1 cellular context compared by ENCODE assay signal in the genomic region with DNA sequence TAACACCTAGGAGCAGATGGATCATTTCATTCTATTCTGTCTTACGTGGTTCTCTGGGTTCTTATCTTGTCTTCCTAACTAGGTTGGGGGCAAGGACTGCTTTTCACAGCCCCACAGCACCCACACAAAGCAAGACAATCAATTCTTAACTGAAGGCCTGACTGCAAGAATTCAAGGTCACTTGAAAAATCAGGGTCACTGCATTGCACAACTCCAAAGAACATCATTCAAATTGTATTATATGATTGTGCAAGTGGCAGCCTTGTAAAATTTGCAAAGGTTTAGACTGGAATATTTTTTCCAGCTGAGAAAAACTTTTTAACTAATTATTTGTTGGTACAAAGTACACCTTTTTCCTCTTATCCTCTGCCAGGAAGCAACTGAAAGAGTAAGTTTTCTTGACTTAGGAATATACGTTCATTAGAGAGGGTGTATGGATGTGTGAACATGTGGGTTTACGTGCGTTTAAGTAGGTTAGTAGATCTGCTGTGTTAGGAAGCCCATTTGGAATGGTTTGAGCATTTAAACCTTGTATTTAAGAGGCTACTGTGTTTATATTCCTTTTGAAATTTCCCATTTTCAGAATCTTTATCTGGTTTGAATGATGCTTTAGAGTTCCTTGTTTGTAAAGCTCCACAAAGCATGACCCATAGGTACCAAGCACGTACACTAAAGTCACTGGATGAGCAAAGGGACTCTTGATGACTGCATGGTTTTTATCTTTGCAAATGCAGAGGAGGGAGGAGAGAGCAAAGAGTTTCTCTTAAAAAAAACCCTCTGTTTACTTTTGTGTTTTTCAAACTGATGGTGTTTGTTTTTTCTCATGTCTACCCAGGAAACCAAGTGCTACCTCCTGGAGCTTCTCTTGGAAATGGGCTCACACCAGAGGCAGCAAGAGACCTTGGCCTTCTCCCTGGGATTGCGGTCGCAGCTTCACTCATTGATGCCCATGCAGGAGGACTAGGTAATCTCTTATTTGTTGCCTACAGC.
TF ChIP-seq lines count a peak whose summit lies in the region.

No MANE protein-coding gene starts in this region.

TF ChIP-seq in HepG2, 621 proteins besides CTCF, POLR2A, EP300 and RAD21 (continued from another document and continues in another):
- TF ChIP-seq, protein P1, sequence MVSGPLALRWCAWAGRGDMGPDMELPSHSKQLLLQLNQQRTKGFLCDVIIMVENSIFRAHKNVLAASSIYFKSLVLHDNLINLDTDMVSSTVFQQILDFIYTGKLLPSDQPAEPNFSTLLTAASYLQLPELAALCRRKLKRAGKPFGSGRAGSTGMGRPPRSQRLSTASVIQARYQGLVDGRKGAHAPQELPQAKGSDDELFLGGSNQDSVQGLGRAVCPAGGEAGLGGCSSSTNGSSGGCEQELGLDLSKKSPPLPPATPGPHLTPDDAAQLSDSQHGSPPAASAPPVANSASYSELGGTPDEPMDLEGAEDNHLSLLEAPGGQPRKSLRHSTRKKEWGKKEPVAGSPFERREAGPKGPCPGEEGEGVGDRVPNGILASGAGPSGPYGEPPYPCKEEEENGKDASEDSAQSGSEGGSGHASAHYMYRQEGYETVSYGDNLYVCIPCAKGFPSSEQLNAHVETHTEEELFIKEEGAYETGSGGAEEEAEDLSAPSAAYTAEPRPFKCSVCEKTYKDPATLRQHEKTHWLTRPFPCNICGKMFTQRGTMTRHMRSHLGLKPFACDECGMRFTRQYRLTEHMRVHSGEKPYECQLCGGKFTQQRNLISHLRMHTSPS (CRISPR knock-in tag; IDR thresholded peaks at IDR 0.05; ENCODE audit: low read depth), result no peak
- TF ChIP-seq MIXL1 (CRISPR knock-in tag; IDR thresholded peaks at IDR 0.05) (peak; percentile 78), TBP (CRISPR knock-in tag; IDR thresholded peaks at IDR 0.05) (no peak), KLF6 (CRISPR knock-in tag; IDR thresholded peaks at IDR 0.05) (no peak), SRY (CRISPR knock-in tag; IDR thresholded peaks at IDR 0.05) (no peak), HDAC2 (CRISPR knock-in tag; IDR thresholded peaks at IDR 0.05) (peak; percentile 81), RBM39 (IDR thresholded peaks at IDR 0.05; ENCODE audit: low read depth, low read length, poor library complexity, severe bottlenecking) (no peak), RARA (CRISPR knock-in tag; IDR thresholded peaks at IDR 0.05) (peak; percentile 73), CHCHD3 (CRISPR knock-in tag; IDR thresholded peaks at IDR 0.05) (no peak), ZNF333 (CRISPR knock-in tag; IDR thresholded peaks at IDR 0.05; ENCODE audit: borderline replicate concordance) (no peak), MEIS2 (CRISPR knock-in tag; IDR thresholded peaks at IDR 0.05) (0 out of 2 replicates have a peak, but pooled peaks have one; percentile 61), SOX5 (CRISPR knock-in tag; IDR thresholded peaks at IDR 0.05; ENCODE audit: borderline replicate concordance) (peak; percentile 83), FOXP1 (IDR thresholded peaks at IDR 0.05) (no peak), FOXP1 (CRISPR knock-in tag; IDR thresholded peaks at IDR 0.05) (peak; percentile 89), BHLHE40 (IDR thresholded peaks at IDR 0.05; ENCODE audit: low read length) (no peak), ZSCAN29 (CRISPR knock-in tag; conservative IDR thresholded peaks at IDR 0.05) (peak; percentile 75), TCF7 (IDR thresholded peaks at IDR 0.05; ENCODE audit: low read depth) (peak; percentile 72), ZNF282 (IDR thresholded peaks at IDR 0.05; ENCODE audit: partially characterized antibody) (no peak), SATB2 (CRISPR knock-in tag; IDR thresholded peaks at IDR 0.05) (no peak), NFE2L2 (IDR thresholded peaks at IDR 0.05; ENCODE audit: low read length) (no peak), FOXA3 (CRISPR knock-in tag; IDR thresholded peaks at IDR 0.05) (peak; percentile 79), JUND (CRISPR knock-in tag; IDR thresholded peaks at IDR 0.05) (no peak), SNRNP70 (IDR thresholded peaks at IDR 0.05; ENCODE audit: low read depth, low read length) (no peak), MTF2 (CRISPR knock-in tag; IDR thresholded peaks at IDR 0.05; ENCODE audit: borderline replicate concordance) (no peak), PHF8 (CRISPR knock-in tag; IDR thresholded peaks at IDR 0.05) (peak; percentile 22; the same call in 1 of the 2 replicates), ISX (CRISPR knock-in tag; conservative IDR thresholded peaks at IDR 0.05) (no peak)
- TF ChIP-seq, protein P2, sequence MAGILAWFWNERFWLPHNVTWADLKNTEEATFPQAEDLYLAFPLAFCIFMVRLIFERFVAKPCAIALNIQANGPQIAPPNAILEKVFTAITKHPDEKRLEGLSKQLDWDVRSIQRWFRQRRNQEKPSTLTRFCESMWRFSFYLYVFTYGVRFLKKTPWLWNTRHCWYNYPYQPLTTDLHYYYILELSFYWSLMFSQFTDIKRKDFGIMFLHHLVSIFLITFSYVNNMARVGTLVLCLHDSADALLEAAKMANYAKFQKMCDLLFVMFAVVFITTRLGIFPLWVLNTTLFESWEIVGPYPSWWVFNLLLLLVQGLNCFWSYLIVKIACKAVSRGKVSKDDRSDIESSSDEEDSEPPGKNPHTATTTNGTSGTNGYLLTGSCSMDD (CRISPR knock-in tag; IDR thresholded peaks at IDR 0.05), result no peak
- TF ChIP-seq, protein P3, sequence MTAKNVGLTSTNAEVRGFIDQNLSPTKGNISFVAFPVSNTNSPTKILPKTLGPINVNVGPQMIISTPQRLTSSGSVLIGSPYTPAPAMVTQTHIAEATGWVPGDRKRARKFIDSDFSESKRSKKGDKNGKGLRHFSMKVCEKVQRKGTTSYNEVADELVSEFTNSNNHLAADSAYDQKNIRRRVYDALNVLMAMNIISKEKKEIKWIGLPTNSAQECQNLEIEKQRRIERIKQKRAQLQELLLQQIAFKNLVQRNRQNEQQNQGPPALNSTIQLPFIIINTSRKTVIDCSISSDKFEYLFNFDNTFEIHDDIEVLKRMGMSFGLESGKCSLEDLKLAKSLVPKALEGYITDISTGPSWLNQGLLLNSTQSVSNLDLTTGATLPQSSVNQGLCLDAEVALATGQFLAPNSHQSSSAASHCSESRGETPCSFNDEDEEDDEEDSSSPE (CRISPR knock-in tag; IDR thresholded peaks at IDR 0.05), result no peak
- TF ChIP-seq, protein P4, sequence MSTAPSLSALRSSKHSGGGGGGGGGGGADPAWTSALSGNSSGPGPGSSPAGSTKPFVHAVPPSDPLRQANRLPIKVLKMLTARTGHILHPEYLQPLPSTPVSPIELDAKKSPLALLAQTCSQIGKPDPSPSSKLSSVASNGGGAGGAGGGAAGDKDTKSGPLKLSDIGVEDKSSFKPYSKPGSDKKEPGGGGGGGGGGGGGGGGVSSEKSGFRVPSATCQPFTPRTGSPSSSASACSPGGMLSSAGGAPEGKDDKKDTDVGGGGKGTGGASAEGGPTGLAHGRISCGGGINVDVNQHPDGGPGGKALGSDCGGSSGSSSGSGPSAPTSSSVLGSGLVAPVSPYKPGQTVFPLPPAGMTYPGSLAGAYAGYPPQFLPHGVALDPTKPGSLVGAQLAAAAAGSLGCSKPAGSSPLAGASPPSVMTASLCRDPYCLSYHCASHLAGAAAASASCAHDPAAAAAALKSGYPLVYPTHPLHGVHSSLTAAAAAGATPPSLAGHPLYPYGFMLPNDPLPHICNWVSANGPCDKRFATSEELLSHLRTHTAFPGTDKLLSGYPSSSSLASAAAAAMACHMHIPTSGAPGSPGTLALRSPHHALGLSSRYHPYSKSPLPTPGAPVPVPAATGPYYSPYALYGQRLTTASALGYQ (CRISPR knock-in tag; IDR thresholded peaks at IDR 0.05), result peak; percentile 79
- TF ChIP-seq, protein P5, sequence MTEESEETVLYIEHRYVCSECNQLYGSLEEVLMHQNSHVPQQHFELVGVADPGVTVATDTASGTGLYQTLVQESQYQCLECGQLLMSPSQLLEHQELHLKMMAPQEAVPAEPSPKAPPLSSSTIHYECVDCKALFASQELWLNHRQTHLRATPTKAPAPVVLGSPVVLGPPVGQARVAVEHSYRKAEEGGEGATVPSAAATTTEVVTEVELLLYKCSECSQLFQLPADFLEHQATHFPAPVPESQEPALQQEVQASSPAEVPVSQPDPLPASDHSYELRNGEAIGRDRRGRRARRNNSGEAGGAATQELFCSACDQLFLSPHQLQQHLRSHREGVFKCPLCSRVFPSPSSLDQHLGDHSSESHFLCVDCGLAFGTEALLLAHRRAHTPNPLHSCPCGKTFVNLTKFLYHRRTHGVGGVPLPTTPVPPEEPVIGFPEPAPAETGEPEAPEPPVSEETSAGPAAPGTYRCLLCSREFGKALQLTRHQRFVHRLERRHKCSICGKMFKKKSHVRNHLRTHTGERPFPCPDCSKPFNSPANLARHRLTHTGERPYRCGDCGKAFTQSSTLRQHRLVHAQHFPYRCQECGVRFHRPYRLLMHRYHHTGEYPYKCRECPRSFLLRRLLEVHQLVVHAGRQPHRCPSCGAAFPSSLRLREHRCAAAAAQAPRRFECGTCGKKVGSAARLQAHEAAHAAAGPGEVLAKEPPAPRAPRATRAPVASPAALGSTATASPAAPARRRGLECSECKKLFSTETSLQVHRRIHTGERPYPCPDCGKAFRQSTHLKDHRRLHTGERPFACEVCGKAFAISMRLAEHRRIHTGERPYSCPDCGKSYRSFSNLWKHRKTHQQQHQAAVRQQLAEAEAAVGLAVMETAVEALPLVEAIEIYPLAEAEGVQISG (CRISPR knock-in tag; IDR thresholded peaks at IDR 0.05), result no peak
- TF ChIP-seq, protein P6, sequence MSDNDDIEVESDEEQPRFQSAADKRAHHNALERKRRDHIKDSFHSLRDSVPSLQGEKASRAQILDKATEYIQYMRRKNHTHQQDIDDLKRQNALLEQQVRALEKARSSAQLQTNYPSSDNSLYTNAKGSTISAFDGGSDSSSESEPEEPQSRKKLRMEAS (IDR thresholded peaks at IDR 0.05), result 0 out of 2 replicates have a peak, but pooled peaks have one; percentile 22
- TF ChIP-seq, protein P7, sequence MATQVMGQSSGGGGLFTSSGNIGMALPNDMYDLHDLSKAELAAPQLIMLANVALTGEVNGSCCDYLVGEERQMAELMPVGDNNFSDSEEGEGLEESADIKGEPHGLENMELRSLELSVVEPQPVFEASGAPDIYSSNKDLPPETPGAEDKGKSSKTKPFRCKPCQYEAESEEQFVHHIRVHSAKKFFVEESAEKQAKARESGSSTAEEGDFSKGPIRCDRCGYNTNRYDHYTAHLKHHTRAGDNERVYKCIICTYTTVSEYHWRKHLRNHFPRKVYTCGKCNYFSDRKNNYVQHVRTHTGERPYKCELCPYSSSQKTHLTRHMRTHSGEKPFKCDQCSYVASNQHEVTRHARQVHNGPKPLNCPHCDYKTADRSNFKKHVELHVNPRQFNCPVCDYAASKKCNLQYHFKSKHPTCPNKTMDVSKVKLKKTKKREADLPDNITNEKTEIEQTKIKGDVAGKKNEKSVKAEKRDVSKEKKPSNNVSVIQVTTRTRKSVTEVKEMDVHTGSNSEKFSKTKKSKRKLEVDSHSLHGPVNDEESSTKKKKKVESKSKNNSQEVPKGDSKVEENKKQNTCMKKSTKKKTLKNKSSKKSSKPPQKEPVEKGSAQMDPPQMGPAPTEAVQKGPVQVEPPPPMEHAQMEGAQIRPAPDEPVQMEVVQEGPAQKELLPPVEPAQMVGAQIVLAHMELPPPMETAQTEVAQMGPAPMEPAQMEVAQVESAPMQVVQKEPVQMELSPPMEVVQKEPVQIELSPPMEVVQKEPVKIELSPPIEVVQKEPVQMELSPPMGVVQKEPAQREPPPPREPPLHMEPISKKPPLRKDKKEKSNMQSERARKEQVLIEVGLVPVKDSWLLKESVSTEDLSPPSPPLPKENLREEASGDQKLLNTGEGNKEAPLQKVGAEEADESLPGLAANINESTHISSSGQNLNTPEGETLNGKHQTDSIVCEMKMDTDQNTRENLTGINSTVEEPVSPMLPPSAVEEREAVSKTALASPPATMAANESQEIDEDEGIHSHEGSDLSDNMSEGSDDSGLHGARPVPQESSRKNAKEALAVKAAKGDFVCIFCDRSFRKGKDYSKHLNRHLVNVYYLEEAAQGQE (IDR thresholded peaks at IDR 0.05; ENCODE audit: borderline replicate concordance in 1 of 2, low read depth in 1 of 2, low read length in 2 of 2), result no peak
- TF ChIP-seq, protein P8, sequence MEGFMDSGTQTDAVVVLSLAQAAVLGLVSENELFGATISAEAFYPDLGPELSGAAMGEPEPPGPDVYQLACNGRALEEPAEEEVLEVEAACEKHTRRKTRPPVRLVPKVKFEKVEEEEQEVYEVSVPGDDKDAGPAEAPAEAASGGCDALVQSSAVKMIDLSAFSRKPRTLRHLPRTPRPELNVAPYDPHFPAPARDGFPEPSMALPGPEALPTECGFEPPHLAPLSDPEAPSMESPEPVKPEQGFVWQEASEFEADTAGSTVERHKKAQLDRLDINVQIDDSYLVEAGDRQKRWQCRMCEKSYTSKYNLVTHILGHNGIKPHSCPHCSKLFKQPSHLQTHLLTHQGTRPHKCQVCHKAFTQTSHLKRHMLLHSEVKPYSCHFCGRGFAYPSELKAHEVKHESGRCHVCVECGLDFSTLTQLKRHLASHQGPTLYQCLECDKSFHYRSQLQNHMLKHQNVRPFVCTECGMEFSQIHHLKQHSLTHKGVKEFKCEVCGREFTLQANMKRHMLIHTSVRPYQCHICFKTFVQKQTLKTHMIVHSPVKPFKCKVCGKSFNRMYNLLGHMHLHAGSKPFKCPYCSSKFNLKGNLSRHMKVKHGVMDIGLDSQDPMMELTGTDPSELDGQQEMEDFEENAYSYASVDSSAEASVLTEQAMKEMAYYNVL (CRISPR knock-in tag; IDR thresholded peaks at IDR 0.05; ENCODE audit: borderline replicate concordance), result peak; percentile 80
- TF ChIP-seq, protein P9, sequence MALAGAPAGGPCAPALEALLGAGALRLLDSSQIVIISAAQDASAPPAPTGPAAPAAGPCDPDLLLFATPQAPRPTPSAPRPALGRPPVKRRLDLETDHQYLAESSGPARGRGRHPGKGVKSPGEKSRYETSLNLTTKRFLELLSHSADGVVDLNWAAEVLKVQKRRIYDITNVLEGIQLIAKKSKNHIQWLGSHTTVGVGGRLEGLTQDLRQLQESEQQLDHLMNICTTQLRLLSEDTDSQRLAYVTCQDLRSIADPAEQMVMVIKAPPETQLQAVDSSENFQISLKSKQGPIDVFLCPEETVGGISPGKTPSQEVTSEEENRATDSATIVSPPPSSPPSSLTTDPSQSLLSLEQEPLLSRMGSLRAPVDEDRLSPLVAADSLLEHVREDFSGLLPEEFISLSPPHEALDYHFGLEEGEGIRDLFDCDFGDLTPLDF (CRISPR knock-in tag; IDR thresholded peaks at IDR 0.05), result peak; percentile 28; the same call in 1 of the 2 replicates
- TF ChIP-seq, protein P10, sequence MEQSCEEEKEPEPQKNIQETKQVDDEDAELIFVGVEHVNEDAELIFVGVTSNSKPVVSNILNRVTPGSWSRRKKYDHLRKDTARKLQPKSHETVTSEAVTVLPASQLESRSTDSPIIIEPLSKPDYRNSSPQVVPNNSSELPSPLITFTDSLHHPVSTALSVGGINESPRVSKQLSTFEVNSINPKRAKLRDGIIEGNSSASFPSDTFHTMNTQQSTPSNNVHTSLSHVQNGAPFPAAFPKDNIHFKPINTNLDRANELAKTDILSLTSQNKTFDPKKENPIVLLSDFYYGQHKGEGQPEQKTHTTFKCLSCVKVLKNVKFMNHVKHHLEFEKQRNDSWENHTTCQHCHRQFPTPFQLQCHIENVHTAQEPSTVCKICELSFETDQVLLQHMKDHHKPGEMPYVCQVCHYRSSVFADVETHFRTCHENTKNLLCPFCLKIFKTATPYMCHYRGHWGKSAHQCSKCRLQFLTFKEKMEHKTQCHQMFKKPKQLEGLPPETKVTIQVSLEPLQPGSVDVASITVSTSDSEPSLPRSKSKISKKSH (CRISPR knock-in tag; IDR thresholded peaks at IDR 0.05; ENCODE audit: borderline replicate concordance), result no peak
